In the genomic region with DNA sequence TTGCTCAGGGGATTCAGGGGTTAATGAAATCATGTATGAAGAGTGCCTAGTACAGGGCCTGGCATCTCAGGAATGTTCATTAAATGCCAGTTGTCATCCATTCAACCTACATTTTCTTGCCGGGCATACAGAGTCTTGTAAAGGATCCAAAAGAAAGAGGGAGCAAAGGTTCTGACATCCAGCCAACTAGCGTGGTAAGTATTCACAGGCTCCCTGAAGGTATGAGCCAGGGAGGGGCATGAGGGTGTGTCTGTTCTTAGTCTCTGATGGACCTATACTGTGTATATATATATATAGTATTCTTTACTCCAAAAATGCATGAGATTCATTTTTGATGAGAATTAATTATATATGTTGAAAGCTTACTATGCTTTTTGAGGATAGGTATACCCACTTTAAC, we compare ENCODE assay signal across 27 cellular contexts.
DNase-seq lines count a peak whose midpoint lies in the region; ATAC-seq and TF ChIP-seq lines count a peak whose summit lies in the region.
"Had no signal": no experiment of that assay in that cellular context is flagged by ENCODE, and none has a peak within 500 bp of the region (broad histone marks: within the 10 kb centered on the region; RNA-seq: fewer than 3 reads in every experiment).

No MANE protein-coding gene starts in this region.

- H3K27me3 ChIP-seq in right cardiac atrium (ENCODE audit: control insufficient read depth, insufficient read depth) (no peaks in the 10 kb centered on the region), RWPE2 (ENCODE audit: insufficient read depth, poor library complexity, severe bottlenecking) (no peaks in the 10 kb centered on the region)
- H3K27me3 ChIP-seq: heart right ventricle, neutrophil, SJCRH30 had no signal

- H3K9me3 ChIP-seq in right cardiac atrium (ENCODE audit: control insufficient read depth, low read length) (no peaks in the 10 kb centered on the region), RWPE2 (ENCODE audit: severe bottlenecking) (peaks cover 2% of the 10 kb centered on the region)
- H3K9me3 ChIP-seq: neutrophil, thoracic aorta had no signal

- no peak for DNase-seq in Right ventricle myocardium superior
- no peak for DNase-seq in right cardiac atrium
- DNase-seq in RWPE2 (ENCODE audit: low spot score): no peak
- no peak for DNase-seq in NCI-H69 (lab: John Stamatoyannopoulos, UW)
- DNase-seq in NCI-H1105 treated with DMSO at 0.1 percent for 48 hours (lab: John Stamatoyannopoulos, UW): no peak
- no peak for DNase-seq in globus pallidus (ENCODE audit: low spot score)
- DNase-seq: activated CD4-positive, alpha-beta T cell treated with anti-CD3 and anti-CD28 coated beads, Interleukin-2, amount 50 U/mL, for 48 hours; activated naive CD4-positive, alpha-beta T cell treated with anti-CD3 and anti-CD28 coated beads for 36 hours; amygdala; CD8-positive, alpha-beta T cell; DMS 273 treated with DMSO at 0.1 percent for 48 hours; effector CD8-positive, alpha-beta T cell; erythroblast; foreskin fibroblast; GOT3; heart right ventricle; KBM-7; left cardiac atrium; naive B cell; NCI-H510A treated with DMSO at 0.1 percent for 48 hours; SJCRH30; stimulated activated naive CD8-positive, alpha-beta T cell treated with anti-CD3 and anti-CD28 coated beads, Interleukin-15, Interleukin-2, amounts not matched to agents 100 U/mL and 50 U/mL, for 24 hours had no signal

- WGBS in right cardiac atrium: 56% methylated on average over 2 of the region's 2 CpGs

- H3K4me3 ChIP-seq in right cardiac atrium (ENCODE audit: low read length) (no peak overlapping the region), RWPE2 (ENCODE audit: severe bottlenecking) (no peak overlapping the region)
- H3K4me3 ChIP-seq: A549, heart right ventricle, SJCRH30, thoracic aorta had no signal

- no peaks in the 10 kb centered on the region; the same call in 1 of the 2 replicates for H3K36me3 ChIP-seq in RWPE2 (ENCODE audit: low read depth)
- H3K36me3 ChIP-seq: neutrophil, thoracic aorta had no signal

- H3K4me1 ChIP-seq in right cardiac atrium (ENCODE audit: control insufficient read depth, insufficient read depth, low read length): no peaks in the 10 kb centered on the region
- peaks cover 8% of the 10 kb centered on the region for H3K4me1 ChIP-seq in RWPE2 (ENCODE audit: insufficient read depth, poor library complexity, severe bottlenecking)
- H3K4me1 ChIP-seq: A549, heart right ventricle, SJCRH30 had no signal

- ATAC-seq in Right ventricle myocardium superior (ENCODE audit: poor library complexity): peak; percentile 45
- no peak for ATAC-seq in right cardiac atrium
- peak; percentile 73; the same call in 2 of the 3 replicates for ATAC-seq in RWPE2 (ENCODE audit: low read depth)
- ATAC-seq in esophagus mucosa: peak; percentile 87
- ATAC-seq in HG03159 (IDR thresholded peaks at IDR 0.05; ENCODE audit: unreplicated experiment): no peak
- ATAC-seq: A549; CD8-positive, alpha-beta T cell; heart right ventricle; left cardiac atrium; stimulated activated naive CD8-positive, alpha-beta T cell treated with anti-CD3 and anti-CD28 coated beads, Interleukin-15, Interleukin-2, amounts not matched to agents 100 U/mL and 50 U/mL, for 24 hours had no signal

- intact Hi-C loops in Right ventricle myocardium superior (cut with DNase I): no loop called here
- intact Hi-C loops in right cardiac atrium (cut with DNase I): no loop called here

- H3K27ac ChIP-seq in right cardiac atrium (ENCODE audit: low read length) (no peak overlapping the region), RWPE2 (ENCODE audit: poor library complexity, severe bottlenecking) (no peak overlapping the region)
- H3K27ac ChIP-seq: A549, heart right ventricle, neutrophil, SJCRH30, thoracic aorta had no signal

- no peak for TF ChIP-seq CTCF in RWPE2 (IDR thresholded peaks at IDR 0.05; ENCODE audit: poor library complexity, severe bottlenecking)

Comparison
In these comparisons a context has a peak if more than half of its experiments do, and no peak if none do; other contexts are left out.
1. ATAC-seq: peak in Right ventricle myocardium superior (single experiment), RWPE2 (single experiment) and esophagus mucosa (single experiment); none in right cardiac atrium (0 of 2) and HG03159 (single experiment).